26 cellular contexts compared by ENCODE assay signal in the genomic region with DNA sequence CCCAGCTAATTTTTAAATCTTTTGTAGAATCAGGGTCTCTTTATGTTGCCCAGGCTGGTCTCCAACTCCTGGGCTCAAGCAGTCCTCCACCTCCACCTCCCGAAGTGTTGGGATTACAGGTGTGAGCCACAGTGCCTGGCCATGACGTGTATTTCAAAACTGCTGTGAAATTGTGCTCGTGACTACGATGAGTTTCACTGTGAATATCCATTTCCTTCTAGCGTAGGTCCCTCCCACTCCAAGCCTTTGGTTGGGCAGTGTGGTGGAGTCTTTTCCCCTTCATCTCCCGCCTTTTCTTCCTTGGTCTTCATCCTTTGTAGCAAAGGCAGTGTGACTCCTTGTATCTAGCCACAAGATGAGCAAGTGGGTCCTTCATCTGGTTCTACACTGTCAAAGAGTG.
"Had no signal": no experiment of that assay in that cellular context is flagged by ENCODE, and none has a peak within 500 bp of the region (broad histone marks: within the 10 kb centered on the region; RNA-seq: fewer than 3 reads in every experiment).

No MANE protein-coding gene starts in this region.

- H3K27me3 ChIP-seq: adrenal gland, body of pancreas, colonic mucosa, esophagus squamous epithelium, heart right ventricle, neutrophil, ovary, right lobe of liver had no signal

- H3K9me3 Mint-ChIP-seq: activated naive CD8-positive, alpha-beta T cell treated with anti-CD3 and anti-CD28 coated beads for 36 hours; activated T-helper 1 cell treated with anti-CD3 and anti-CD28 coated beads, Interleukin-12 subunit alpha, Interleukin-12 subunit beta, Interleukin-2, Interleukin-4 antibody, amounts not matched to agents 30 ng/mL and 10 ng/mL and 1 ng/mL, durations not matched to agents 14 hours and 24 hours and 36 hours; mesothelial cell of epicardium; stimulated activated naive CD8-positive, alpha-beta T cell treated with anti-CD3 and anti-CD28 coated beads, Interleukin-15, Interleukin-2, amounts not matched to agents 100 ng/mL and 50 ng/mL, for 24 hours had no signal

- H3K27me3 Mint-ChIP-seq: activated naive CD8-positive, alpha-beta T cell treated with anti-CD3 and anti-CD28 coated beads for 36 hours; naive B cell; progenitor cell of endocrine pancreas; stimulated activated naive CD8-positive, alpha-beta T cell treated with anti-CD3 and anti-CD28 coated beads, Interleukin-15, Interleukin-2, amounts not matched to agents 100 ng/mL and 50 ng/mL, for 24 hours had no signal

- DNase-seq: activated gamma-delta T cell treated with Interleukin-2 at 50 U/mL for 16 hours; activated naive CD8-positive, alpha-beta T cell treated with anti-CD3 and anti-CD28 coated beads for 36 hours; adrenal gland; aorta; body of pancreas; cerebellar nuclear complex; colonic mucosa; effector CD8-positive, alpha-beta T cell; esophagus squamous epithelium; foreskin melanocyte; heart right ventricle; naive B cell; ovary; right lobe of liver; stimulated activated CD4-positive, alpha-beta T cell treated with anti-CD3 and anti-CD28 coated beads, Interleukin-2, amount 100 ng/mL, for 48 hours; T-helper 9 cell; trophoblast cell had no signal

- H3K27ac ChIP-seq: adrenal gland, body of pancreas, colonic mucosa, epithelial cell of prostate, esophagus squamous epithelium, heart right ventricle, neutrophil, ovary, right lobe of liver, thoracic aorta, VCaP had no signal

- H3K4me1 ChIP-seq: adrenal gland, body of pancreas, colonic mucosa, esophagus squamous epithelium, heart right ventricle, right lobe of liver had no signal

- H3K27ac Mint-ChIP-seq: activated naive CD8-positive, alpha-beta T cell treated with anti-CD3 and anti-CD28 coated beads for 36 hours; activated T-helper 1 cell treated with anti-CD3 and anti-CD28 coated beads, Interleukin-12 subunit alpha, Interleukin-12 subunit beta, Interleukin-2, Interleukin-4 antibody, amounts not matched to agents 30 ng/mL and 10 ng/mL and 1 ng/mL, durations not matched to agents 14 hours and 24 hours and 36 hours; mesothelial cell of epicardium; progenitor cell of endocrine pancreas; stimulated activated naive CD8-positive, alpha-beta T cell treated with anti-CD3 and anti-CD28 coated beads, Interleukin-15, Interleukin-2, amounts not matched to agents 100 ng/mL and 50 ng/mL, for 24 hours had no signal

- ATAC-seq: activated CD4-positive, CD25-positive, alpha-beta regulatory T cell treated with anti-CD3 and anti-CD28 coated beads, Interleukin-2, amount 50 U/mL, for 24 hours; body of pancreas; heart right ventricle; right lobe of liver had no signal

- H3K4me1 Mint-ChIP-seq: mesothelial cell of epicardium had no signal

- H3K9me3 ChIP-seq: body of pancreas, colonic mucosa, esophagus squamous epithelium, neutrophil, ovary, right lobe of liver, thoracic aorta had no signal

- H3K4me3 Mint-ChIP-seq: activated naive CD8-positive, alpha-beta T cell treated with anti-CD3 and anti-CD28 coated beads for 36 hours; activated T-helper 1 cell treated with anti-CD3 and anti-CD28 coated beads, Interleukin-12 subunit alpha, Interleukin-12 subunit beta, Interleukin-2, Interleukin-4 antibody, amounts not matched to agents 30 ng/mL and 10 ng/mL and 1 ng/mL, durations not matched to agents 14 hours and 24 hours and 36 hours; mesothelial cell of epicardium; naive B cell; stimulated activated naive CD8-positive, alpha-beta T cell treated with anti-CD3 and anti-CD28 coated beads, Interleukin-15, Interleukin-2, amounts not matched to agents 100 ng/mL and 50 ng/mL, for 24 hours had no signal
